Comparison of ENCODE assay signal across 8 cellular contexts in genomic region chr14:73539017-73539416, GRCh38. TPM values are rescaled to one million over a fixed set of nuclear protein-coding genes. Genes with fewer than 3 reads are reported as not detected.
DNase-seq lines count a peak whose midpoint lies in the region; ATAC-seq and TF ChIP-seq lines count a peak whose summit lies in the region.
"Not testable (repeated sequence)": the region's sequence is repeated elsewhere in the genome, so short reads cannot be mapped to it uniquely, and the experiment has no call there.

No MANE protein-coding gene starts in this region.

- H3K36me3 Mint-ChIP-seq in MCF 10A (ENCODE audit: insufficient read depth, unreplicated experiment), result not testable (repeated sequence)

- H3K27me3 ChIP-seq in thoracic aorta (replicated peaks; ENCODE audit: insufficient read depth), result not testable (repeated sequence)

- H3K27ac ChIP-seq in thoracic aorta, result not testable (repeated sequence)

- not testable (repeated sequence) for H3K36me3 ChIP-seq in thoracic aorta

- H3K4me1 Mint-ChIP-seq in MCF 10A (ENCODE audit: insufficient read depth, unreplicated experiment), result not testable (repeated sequence)

- H3K4me3 ChIP-seq in GM12864 (ENCODE audit: low read depth, low read length); thoracic aorta: not testable (repeated sequence)

- intact Hi-C loops in MCF 10A (cut with micrococcal nuclease); sciatic nerve (cut with DNase I): not testable (repeated sequence)

- not testable (repeated sequence) for BruUV-seq in MCF 10A (replicated peaks; lab: Mats Ljungman, UMichigan)

- ATAC-seq in HG02642 (IDR thresholded peaks at IDR 0.05; ENCODE audit: poor library complexity, unreplicated experiment), result peak; percentile 87
- peak; percentile 79 for ATAC-seq in sciatic nerve
- peak; percentile 25 for ATAC-seq in thoracic aorta (ENCODE audit: insufficient number of reproducible peaks, low FRiP score, low read depth)

- DNase-seq in GM12864 (ENCODE audit: low read depth); sciatic nerve (ENCODE audit: low spot score); thoracic aorta (ENCODE audit: low spot score): not testable (repeated sequence)
- DNase-seq in NCI-H526 (lab: John Stamatoyannopoulos, UW), result peak; percentile 16 to 61
- DNase-seq in activated CD8-positive, alpha-beta memory T cell treated with anti-CD3 and anti-CD28 coated beads for 24 hours, result peak; percentile 83
- peak; percentile 14 for DNase-seq in MCF 10A (ENCODE audit: unreplicated experiment)
- DNase-seq in islet precursor cell, result peak; percentile 70

- TF ChIP-seq CTCF in GM12864 (IDR thresholded peaks at IDR 0.05; ENCODE audit: low read depth, low read length, missing control alignments) (peak; percentile 50), MCF 10A (IDR thresholded peaks at IDR 0.05; ENCODE audit: unreplicated experiment) (peak; percentile 19)
- not testable (repeated sequence) for TF ChIP-seq CTCF in thoracic aorta (IDR thresholded peaks at IDR 0.05)

- H3K27me3 Mint-ChIP-seq in MCF 10A (ENCODE audit: insufficient read depth, unreplicated experiment), result not testable (repeated sequence)

- not testable (repeated sequence) for H3K27ac Mint-ChIP-seq in MCF 10A (ENCODE audit: low read depth, unreplicated experiment)

- not testable (repeated sequence) for H3K4me3 Mint-ChIP-seq in MCF 10A (ENCODE audit: unreplicated experiment)

- H3K4me1 ChIP-seq in thoracic aorta (ENCODE audit: control insufficient read depth in 1 of 2, low read depth in 2 of 2), result not testable (repeated sequence)

- not testable (repeated sequence) for H3K9me3 ChIP-seq in thoracic aorta

- POLR2A ChIA-PET in MCF 10A (lab: Yijun Ruan, JAX), result not testable (repeated sequence)

- H3K9me3 Mint-ChIP-seq in MCF 10A (ENCODE audit: unreplicated experiment), result not testable (repeated sequence)

- CTCF ChIA-PET in MCF 10A (lab: Yijun Ruan, JAX), result interaction anchor here (0.6 kb wide), 1 partner anchor 92 kb away, joined by 4 read pairs; no protein-coding TSS in a partner anchor

RNA-seq across cellular contexts. Expression of gene ACOT1, which starts 2.1 kb away (rescaled TPM):
- 2.1 and 2.8 TPM in 2 replicates for total RNA-seq in MCF 10A (2022)
- 3.8 TPM for total RNA-seq in sciatic nerve
- total RNA-seq in thoracic aorta, result 10 to 100 TPM in 1 of 2 donors, 1 to 10 TPM in 1; 5.6 to 18.5 TPM

RNA-seq across cellular contexts. Expression of gene HEATR4, which starts 19.7 kb away (rescaled TPM):
- total RNA-seq in MCF 10A (2022) (0.37 and 1.8 TPM in 2 replicates), sciatic nerve (0.94 TPM), thoracic aorta (1 to 10 TPM; 1.3 to 3.2 TPM)

RNA-seq across cellular contexts. Expression of gene ACOT2, which starts 30.0 kb away (rescaled TPM):
- total RNA-seq in MCF 10A (2022) (18.5 and 23.4 TPM in 2 replicates), sciatic nerve (23.5 TPM), thoracic aorta (10 to 100 TPM; 14.0 to 44.5 TPM)

RNA-seq across cellular contexts. Expression of gene RIOX1, which starts 48.3 kb away (rescaled TPM):
- total RNA-seq in MCF 10A (2022) (12.3 and 12.4 TPM in 2 replicates), sciatic nerve (12.7 TPM), thoracic aorta (10 to 100 TPM; 16.7 to 24.1 TPM)

RNA-seq across cellular contexts. Expression of gene ACOT4, which starts 52.7 kb away (rescaled TPM):
- total RNA-seq in MCF 10A (2022) (not detected in 2 replicates), sciatic nerve (0.49 TPM), thoracic aorta (1 to 10 TPM; 1.3 to 1.8 TPM)

Comparison
In these comparisons a context has a peak if more than half of its experiments do, and no peak if none do; other contexts are left out.
1. ATAC-seq: peak in every context shown above with its lines; median percentile 87 in HG02642; 79 in sciatic nerve; 25 in thoracic aorta.